1 cellular context compared by ENCODE assay signal in genomic region chr20:63895202-63895885, GRCh38.
TF ChIP-seq lines count a peak whose summit lies in the region.

No MANE protein-coding gene starts in this region.

TF ChIP-seq in HepG2, 621 proteins besides CTCF, POLR2A, EP300 and RAD21:
- no peak for TF ChIP-seq CBX2 (IDR thresholded peaks at IDR 0.05; ENCODE audit: low read depth, low read length)
- no peak for TF ChIP-seq CBX2 (CRISPR knock-in tag; IDR thresholded peaks at IDR 0.05; ENCODE audit: low read depth)
- no peak for TF ChIP-seq PATZ1 (CRISPR knock-in tag; IDR thresholded peaks at IDR 0.05)
- TF ChIP-seq ZBTB3 (CRISPR knock-in tag; IDR thresholded peaks at IDR 0.05; ENCODE audit: borderline replicate concordance, low read depth) = no peak
- TF ChIP-seq IRF2 (CRISPR knock-in tag; IDR thresholded peaks at IDR 0.05) = no peak
- TF ChIP-seq GMEB2 (CRISPR knock-in tag; IDR thresholded peaks at IDR 0.05; ENCODE audit: low read depth) = no peak
- no peak for TF ChIP-seq MLXIP (CRISPR knock-in tag; IDR thresholded peaks at IDR 0.05; ENCODE audit: borderline replicate concordance)
- no peak for TF ChIP-seq MATR3 (CRISPR knock-in tag; IDR thresholded peaks at IDR 0.05)
- TF ChIP-seq ZNF547 (CRISPR knock-in tag; IDR thresholded peaks at IDR 0.05) = no peak
- TF ChIP-seq ZSCAN30 (CRISPR knock-in tag; IDR thresholded peaks at IDR 0.05) = no peak
- no peak for TF ChIP-seq ZNF567 (CRISPR knock-in tag; IDR thresholded peaks at IDR 0.05; ENCODE audit: borderline replicate concordance)
- TF ChIP-seq TBP (CRISPR knock-in tag; IDR thresholded peaks at IDR 0.05) = no peak
- no peak for TF ChIP-seq ZFP82 (CRISPR knock-in tag; IDR thresholded peaks at IDR 0.05; ENCODE audit: borderline replicate concordance)
- TF ChIP-seq ZFY (CRISPR knock-in tag; IDR thresholded peaks at IDR 0.05) = no peak; the same call in 1 of the 2 replicates
- TF ChIP-seq ELK4 (CRISPR knock-in tag; IDR thresholded peaks at IDR 0.05; ENCODE audit: borderline replicate concordance) = no peak
- TF ChIP-seq FOSL1 (CRISPR knock-in tag; IDR thresholded peaks at IDR 0.05; ENCODE audit: borderline replicate concordance) = no peak
